11 cellular contexts compared by ENCODE assay signal in genomic region chr3:156668073-156668763, GRCh38. TPM values are rescaled to one million over a fixed set of nuclear protein-coding genes. Genes with fewer than 3 reads are reported as not detected.
DNase-seq lines count a peak whose midpoint lies in the region; ATAC-seq, FAIRE-seq and TF ChIP-seq lines count a peak whose summit lies in the region.
"Had no signal": no experiment of that assay in that cellular context is flagged by ENCODE, and none has a peak within 500 bp of the region (broad histone marks: within the 10 kb centered on the region; RNA-seq: fewer than 3 reads in every experiment).

No MANE protein-coding gene starts in this region.

- H3K4me3 ChIP-seq in endodermal cell (ENCODE audit: low read length) (no peak overlapping the region), small intestine (ENCODE audit: low read depth in 1 of 2, low read length in 2 of 2) (no peak overlapping the region)

- ATAC-seq in activated T-cell treated with anti-CD3 and anti-CD28 coated beads, Interleukin-2, amount 50 U/mL, for 72 hours (replicated peaks in 1 of 2) = peak; percentile 61 to 78
- ATAC-seq in GM18858 (IDR thresholded peaks at IDR 0.05; ENCODE audit: unreplicated experiment) (no peak), GM18517 (IDR thresholded peaks at IDR 0.05; ENCODE audit: unreplicated experiment) (no peak)

- H3K4me1 ChIP-seq in endodermal cell (ENCODE audit: control insufficient read depth, insufficient read depth, low read length) = peaks cover 8% of the 10 kb centered on the region
- H3K4me1 ChIP-seq in small intestine (ENCODE audit: control insufficient read depth in 2 of 2, insufficient read depth in 1 of 2, low read depth in 1 of 2, low read length in 1 of 2) = peaks cover 2 to 12% of the 10 kb centered on the region in 2 donors

- WGBS in endodermal cell (ENCODE audit: insufficient coverage in 1 of 2, insufficient read length in 1 of 2), 2 experiments = 57 to 88% methylated on average over 1 to 3 of the region's 4 CpGs
- WGBS in small intestine, 3 donors = 26 to 40% (median 29%) methylated on average over 4 of the region's 4 CpGs

- no peak for DNase-seq in activated T-cell treated with anti-CD3 and anti-CD28 coated beads, Interleukin-2, amount 50 U/mL, for 72 hours
- no peak for DNase-seq in activated T-cell treated with anti-CD3 and anti-CD28 coated beads, Interleukin-2, amount 50 U/mL, for 48 hours
- DNase-seq in NCI-H526 treated with DMSO at 0.1 percent for 48 hours (lab: John Stamatoyannopoulos, UW) (peak; percentile 55), endodermal cell (no peak), small intestine (peak; percentile 47), DMS153 (lab: John Stamatoyannopoulos, UW) (no peak)
- DNase-seq: COR-L47, posterior cingulate gyrus, Right ventricle myocardium superior had no signal

- H3K9ac ChIP-seq in endodermal cell (ENCODE audit: extremely low read depth, low read length, poor library complexity, severe bottlenecking) = no peak overlapping the region

- H3K9me3 Mint-ChIP-seq in activated T-cell treated with anti-CD3 and anti-CD28 coated beads, Interleukin-2, amount 50 U/mL, for 72 hours = no peaks in the 10 kb centered on the region
- no peaks in the 10 kb centered on the region for H3K9me3 Mint-ChIP-seq in endodermal cell

- H3K27me3 ChIP-seq in endodermal cell (ENCODE audit: control insufficient read depth, insufficient read depth, low read length, poor library complexity, severe bottlenecking) (no peaks in the 10 kb centered on the region), small intestine (ENCODE audit: control insufficient read depth in 2 of 2, insufficient read depth in 2 of 2, low read length in 2 of 2) (no peaks in the 10 kb centered on the region)

- no peaks in the 10 kb centered on the region for H3K9me3 ChIP-seq in endodermal cell (ENCODE audit: control insufficient read depth, low read length)
- no peaks in the 10 kb centered on the region for H3K9me3 ChIP-seq in small intestine (ENCODE audit: control insufficient read depth, low read depth)

- H3K27ac ChIP-seq in endodermal cell (ENCODE audit: low read depth, low read length) = no peak overlapping the region
- H3K27ac ChIP-seq in small intestine (ENCODE audit: low read depth in 1 of 2, low read length in 1 of 2) = no peak overlapping the region

- H3K36me3 Mint-ChIP-seq in activated T-cell treated with anti-CD3 and anti-CD28 coated beads, Interleukin-2, amount 50 U/mL, for 72 hours (ENCODE audit: insufficient read depth in 2 of 2) = no peaks in the 10 kb centered on the region
- no peaks in the 10 kb centered on the region for H3K36me3 Mint-ChIP-seq in endodermal cell (ENCODE audit: low read depth)

- no peak for FAIRE-seq in small intestine (lab: Jason Lieb, UNC)

- H3K36me3 ChIP-seq in endodermal cell (ENCODE audit: control insufficient read depth, insufficient read depth, low read length) = no peaks in the 10 kb centered on the region
- no peaks in the 10 kb centered on the region for H3K36me3 ChIP-seq in small intestine (ENCODE audit: control insufficient read depth in 2 of 2, insufficient read depth in 2 of 2, low read length in 2 of 2)

- H3K4me3 Mint-ChIP-seq in activated T-cell treated with anti-CD3 and anti-CD28 coated beads, Interleukin-2, amount 50 U/mL, for 72 hours = peak overlapping the region in 1 of 2 donors; percentile 35
- no peak overlapping the region for H3K4me3 Mint-ChIP-seq in endodermal cell

- peaks cover 37% of the 10 kb centered on the region for H3K4me1 Mint-ChIP-seq in activated T-cell treated with anti-CD3 and anti-CD28 coated beads, Interleukin-2, amount 50 U/mL, for 72 hours (ENCODE audit: low read depth)
- peaks cover 19% of the 10 kb centered on the region for H3K4me1 Mint-ChIP-seq in endodermal cell

- H3K27ac Mint-ChIP-seq in activated T-cell treated with anti-CD3 and anti-CD28 coated beads, Interleukin-2, amount 50 U/mL, for 72 hours = no peak overlapping the region
- peak overlapping the region; percentile 4 for H3K27ac Mint-ChIP-seq in endodermal cell

- no peak for TF ChIP-seq CTCF in endodermal cell (conservative IDR thresholded peaks at IDR 0.05)

- H3K27me3 Mint-ChIP-seq in activated T-cell treated with anti-CD3 and anti-CD28 coated beads, Interleukin-2, amount 50 U/mL, for 72 hours (ENCODE audit: low read depth) = peaks cover 9% of the 10 kb centered on the region
- H3K27me3 Mint-ChIP-seq in endodermal cell (ENCODE audit: insufficient read depth) = peaks cover 18% of the 10 kb centered on the region

RNA-seq across cellular contexts. Expression of gene TIPARP, which starts 6.2 kb away (rescaled TPM):
- 10 to 100 TPM; 21.3 to 21.6 TPM for total RNA-seq in activated T-cell treated with anti-CD3 and anti-CD28 coated beads, Interleukin-2, amount 50 U/mL, for 72 hours
- 10 to 100 TPM; 27.1 to 34.3 TPM for total RNA-seq in endodermal cell
- 14.8 TPM for polyA plus RNA-seq in endodermal cell (2013, experiment 1 of 2)
- polyA plus RNA-seq in endodermal cell (2013, experiment 2 of 2) = 14.7 TPM
- 10 to 100 TPM in 2 of 3 donors, 1 to 10 TPM in 1; 8.5 to 18.1 (median 13.2) TPM for polyA plus RNA-seq in small intestine

Comparison
In these comparisons a context has a peak if more than half of its experiments do, and no peak if none do; other contexts are left out.
1. ATAC-seq: peak in activated T-cell treated with anti-CD3 and anti-CD28 coated beads, Interleukin-2, amount 50 U/mL, for 72 hours (2 of 2); none in GM18858 (single experiment) and GM18517 (single experiment).
2. DNase-seq: peak in NCI-H526 treated with DMSO at 0.1 percent for 48 hours (single experiment) and small intestine (single experiment); none in activated T-cell treated with anti-CD3 and anti-CD28 coated beads, Interleukin-2, amount 50 U/mL, for 72 hours (0 of 2), activated T-cell treated with anti-CD3 and anti-CD28 coated beads, Interleukin-2, amount 50 U/mL, for 48 hours (0 of 2), endodermal cell (single experiment) and DMS153 (single experiment).